In genomic region chr2:229150317-229150716, GRCh38 we compare ENCODE assay signal across 25 cellular contexts.
"Had no signal": no experiment of that assay in that cellular context is flagged by ENCODE, and none has a peak within 500 bp of the region (broad histone marks: within the 10 kb centered on the region; RNA-seq: fewer than 3 reads in every experiment).

No MANE protein-coding gene starts in this region.

- ATAC-seq: activated CD8-positive, alpha-beta T cell treated with anti-CD3 and anti-CD28 coated beads for 36 hours; activated naive CD4-positive, alpha-beta T cell treated with anti-CD3 and anti-CD28 coated beads, Interleukin-2, amount 50 U/mL, for 72 hours; SK-N-SH treated with all-trans-retinoic acid at 6 μM for 48 hours; T-cell; T-helper 17 cell had no signal

- H3K27ac ChIP-seq: adrenal gland, WERI-Rb-1 had no signal

- H3K4me3 ChIP-seq: adrenal gland, MG63 had no signal

- H3K9me3 ChIP-seq: adrenal gland had no signal

- H3K27me3 ChIP-seq: adrenal gland, MG63 had no signal

- H3K36me3 ChIP-seq: adrenal gland, WERI-Rb-1 had no signal

- DNase-seq: activated CD4-positive, alpha-beta T cell treated with anti-CD3 and anti-CD28 coated beads, Interleukin-2, amount 10 ng/mL, durations not matched to agents 24 days and 14 days; activated CD4-positive, alpha-beta T cell treated with anti-CD3 and anti-CD28 coated beads, Interleukin-2, amount 50 U/mL, for 4 hours; activated CD4-positive, CD25-positive, alpha-beta regulatory T cell; activated CD8-positive, alpha-beta T cell treated with anti-CD3 and anti-CD28 coated beads for 36 hours; activated gamma-delta T cell; activated naive CD4-positive, alpha-beta T cell treated with anti-CD3 and anti-CD28 coated beads for 36 hours; activated T-cell treated with anti-CD3 and anti-CD28 coated beads, Interleukin-2, amount 50 U/mL, for 24 hours; adrenal gland; central memory CD4-positive, alpha-beta T cell; KG1; MG63; NCI-H1048; NCI-H1105 treated with DMSO at 0.1 percent for 48 hours; NCI-H1436; NCI-H1694; NCI-H1930; NCI-H2081 treated with DMSO at 0.1 percent for 48 hours; NCI-H345; NCI-H526 treated with DMSO at 0.1 percent for 48 hours; SHP77; T-cell; T-helper 17 cell; WERI-Rb-1 had no signal
